8 cellular contexts compared by ENCODE assay signal in genomic region chr15:50765202-50765967, GRCh38. TPM values are rescaled to one million over a fixed set of nuclear protein-coding genes. Genes with fewer than 3 reads are reported as not detected.
DNase-seq lines count a peak whose midpoint lies in the region; ATAC-seq and TF ChIP-seq lines count a peak whose summit lies in the region.

Gene SPPL2A (minus strand): TSS chr15:50765706. CDS start chr15:50765533, 173 bp downstream.

- H3F3A ChIP-seq in GM23248 (ENCODE audit: insufficient read depth) = peaks cover 23% of the 10 kb centered on the region

- H3K27ac Mint-ChIP-seq in activated T-helper 17 cell treated with anti-CD3 and anti-CD28 coated beads, Interleukin-2, amount 50 U/mL, for 72 hours = peak within 1 kb of the TSS; percentile 95
- H3K27ac Mint-ChIP-seq in natural killer cell treated with Interleukin-12 subunit alpha and Interleukin-12 subunit beta and Interleukin-15 and Interleukin-18, amount 100 ng/mL, for 72 hours = peak within 1 kb of the TSS; percentile 93 to 94

- POLR2A ChIA-PET in RWPE1 (lab: Yijun Ruan, JAX; ENCODE audit: low non-redundant PET) = interaction anchor here (0.6 kb wide), 1 partner anchor 10 kb away, joined by 7 read pairs; no protein-coding TSS in a partner anchor

- H3K9me3 ChIP-seq in GM23248 (ENCODE audit: low read depth) = no peaks in the 10 kb centered on the region

- H3K36me3 ChIP-seq in GM23248 (ENCODE audit: low read depth) = no peaks in the 10 kb centered on the region

- WGBS in GM23248 (ENCODE audit: low coverage in 1 of 2, low lambda C conversion rate in 2 of 2, missing lambda C conversion rate in 2 of 2), 2 experiments = 1 to 2% methylated on average over 58 to 59 of the region's 77 CpGs

- H2AFZ ChIP-seq in GM23248 = peak within 1 kb of the TSS; percentile 80

- peak; percentile 99 for DNase-seq in Daoy (ENCODE audit: low read depth)
- DNase-seq in GM23248 = peak; percentile 94
- peak; percentile 88 to 89 for DNase-seq in Kasumi-1 (lab: John Stamatoyannopoulos, UW)
- DNase-seq in RWPE1 (ENCODE audit: low spot score) = peak; percentile 94
- DNase-seq in fibroblast of peridontal ligament (ENCODE audit: extremely low read depth) = peak; percentile 81
- DNase-seq in natural killer cell treated with Interleukin-12 subunit alpha and Interleukin-12 subunit beta and Interleukin-15 and Interleukin-18, amount 100 ng/mL, for 72 hours (ENCODE audit: low spot score) = peak; percentile 91
- peak; percentile 88 for DNase-seq in stimulated activated naive CD4-positive, alpha-beta T cell treated with Interleukin-2 at 50 U/mL for 16 hours (lab: John Stamatoyannopoulos, UW)

- 0 out of 2 replicates have a peak, but pooled peaks cover 4% of the 10 kb centered on the region for H3K4me1 ChIP-seq in GM23248 (ENCODE audit: insufficient read depth)

- H3K4me3 ChIP-seq in GM23248 = peak within 1 kb of the TSS; percentile 89

- no peaks in the 10 kb centered on the region for H4K20me1 ChIP-seq in GM23248 (ENCODE audit: insufficient read depth)

- H3K27ac ChIP-seq in GM23248 (peak within 1 kb of the TSS; percentile 85), RWPE1 (peak within 1 kb of the TSS; percentile 96)

- H3K36me3 Mint-ChIP-seq in activated T-helper 17 cell treated with anti-CD3 and anti-CD28 coated beads, Interleukin-2, amount 50 U/mL, for 72 hours (ENCODE audit: low read depth) = peaks cover 51% of the 10 kb centered on the region
- H3K36me3 Mint-ChIP-seq in natural killer cell treated with Interleukin-12 subunit alpha and Interleukin-12 subunit beta and Interleukin-15 and Interleukin-18, amount 100 ng/mL, for 72 hours = peaks cover 5% of the 10 kb centered on the region

- no peaks in the 10 kb centered on the region for H3K9me3 Mint-ChIP-seq in activated T-helper 17 cell treated with anti-CD3 and anti-CD28 coated beads, Interleukin-2, amount 50 U/mL, for 72 hours
- H3K9me3 Mint-ChIP-seq in natural killer cell treated with Interleukin-12 subunit alpha and Interleukin-12 subunit beta and Interleukin-15 and Interleukin-18, amount 100 ng/mL, for 72 hours = no peaks in the 10 kb centered on the region

- no peaks in the 10 kb centered on the region for H3K9me2 ChIP-seq in GM23248 (ENCODE audit: insufficient read depth)

- peaks cover 44% of the 10 kb centered on the region for H3K79me2 ChIP-seq in GM23248 (ENCODE audit: insufficient read depth)

- TF ChIP-seq CTCF in RWPE1 (conservative IDR thresholded peaks at IDR 0.05; ENCODE audit: low read depth) = no peak

- H3K27me3 Mint-ChIP-seq in activated T-helper 17 cell treated with anti-CD3 and anti-CD28 coated beads, Interleukin-2, amount 50 U/mL, for 72 hours = no peaks in the 10 kb centered on the region
- H3K27me3 Mint-ChIP-seq in natural killer cell treated with Interleukin-12 subunit alpha and Interleukin-12 subunit beta and Interleukin-15 and Interleukin-18, amount 100 ng/mL, for 72 hours = no peaks in the 10 kb centered on the region

- in situ Hi-C loops in GM23248 (cut with MboI) = no loop called here

- peak; percentile 89 for ATAC-seq in activated T-helper 17 cell treated with anti-CD3 and anti-CD28 coated beads, Interleukin-2, amount 50 U/mL, for 72 hours (replicated peaks)
- peak; percentile 96 to 97 for ATAC-seq in natural killer cell treated with Interleukin-12 subunit alpha and Interleukin-12 subunit beta and Interleukin-15 and Interleukin-18, amount 100 ng/mL, for 72 hours

- no peaks in the 10 kb centered on the region for H3K27me3 ChIP-seq in GM23248 (replicated peaks; ENCODE audit: insufficient read depth)

- H3K4me1 Mint-ChIP-seq in activated T-helper 17 cell treated with anti-CD3 and anti-CD28 coated beads, Interleukin-2, amount 50 U/mL, for 72 hours = peaks cover 43% of the 10 kb centered on the region
- peaks cover 35 to 46% of the 10 kb centered on the region in 2 donors for H3K4me1 Mint-ChIP-seq in natural killer cell treated with Interleukin-12 subunit alpha and Interleukin-12 subunit beta and Interleukin-15 and Interleukin-18, amount 100 ng/mL, for 72 hours (ENCODE audit: low read depth in 2 of 2)

- H3K4me2 ChIP-seq in GM23248 (ENCODE audit: unreplicated experiment) = peak within 1 kb of the TSS; percentile 86

- H3K9ac ChIP-seq in GM23248 = peak within 1 kb of the TSS; percentile 86

- CTCF ChIA-PET in RWPE1 (lab: Yijun Ruan, JAX) = interaction anchor here (0.5 to 1.5 kb wide), 3 partner anchors 51 to 120 kb away, joined by 3 to 5 read pairs (median 3); no protein-coding TSS in a partner anchor

- peak within 1 kb of the TSS; percentile 92 for H3K4me3 Mint-ChIP-seq in activated T-helper 17 cell treated with anti-CD3 and anti-CD28 coated beads, Interleukin-2, amount 50 U/mL, for 72 hours
- peak within 1 kb of the TSS; percentile 93 for H3K4me3 Mint-ChIP-seq in natural killer cell treated with Interleukin-12 subunit alpha and Interleukin-12 subunit beta and Interleukin-15 and Interleukin-18, amount 100 ng/mL, for 72 hours

RNA-seq across cellular contexts. Expression of gene SPPL2A, which starts in this region (rescaled TPM):
- 171 and 184 TPM in 2 replicates for total RNA-seq in Daoy (2014; rRNA removed; shearing (Covaris generic))
- 124 and 212 TPM in 2 replicates for total RNA-seq in GM23248 (2014; rRNA removed; shearing (Covaris generic))
- polyA plus RNA-seq in GM23248 (2016; fragmentation: Nextera tagmentation; extraction: Ambion mirVana) = 149 TPM in 2 replicates
- 100 to 1,000 TPM in 1 of 2 donors, 10 to 100 TPM in 1; 92.5 to 105 TPM for total RNA-seq in activated T-helper 17 cell treated with anti-CD3 and anti-CD28 coated beads, Interleukin-2, amount 50 U/mL, for 72 hours
- total RNA-seq in natural killer cell treated with Interleukin-12 subunit alpha and Interleukin-12 subunit beta and Interleukin-15 and Interleukin-18, amount 100 ng/mL, for 72 hours = 100 to 1,000 TPM; 121 to 201 TPM

Comparison
In these comparisons a context has a peak if more than half of its experiments do, and no peak if none do; other contexts are left out.
1. Peak in every context shown above with its lines: DNase-seq, ATAC-seq, H3K4me3 ChIP-seq and H3K27ac ChIP-seq.